Comparison of ENCODE assay signal across 22 cellular contexts in genomic region chr2:240432430-240432819, GRCh38. TPM values are rescaled to one million over a fixed set of nuclear protein-coding genes. Genes with fewer than 3 reads are reported as not detected.
DNase-seq lines count a peak whose midpoint lies in the region; ATAC-seq and TF ChIP-seq lines count a peak whose summit lies in the region.
"Had no signal": no experiment of that assay in that cellular context is flagged by ENCODE, and none has a peak within 500 bp of the region (broad histone marks: within the 10 kb centered on the region; RNA-seq: fewer than 3 reads in every experiment).

No MANE protein-coding gene starts in this region.

- no peaks in the 10 kb centered on the region for H3K36me3 Mint-ChIP-seq in activated CD8-positive, alpha-beta memory T cell treated with anti-CD3 and anti-CD28 coated beads, Interleukin-2, amount 10 ng/mL, durations not matched to agents 7 days and 5 days
- H3K36me3 Mint-ChIP-seq in neural crest cell (ENCODE audit: low read depth), result no peaks in the 10 kb centered on the region

- TF ChIP-seq RAD21 in HCT116 (IDR thresholded peaks at IDR 0.05; ENCODE audit: low read depth), result no peak

- CTCF ChIA-PET in activated CD8-positive, alpha-beta memory T cell treated with anti-CD3 and anti-CD28 coated beads, Interleukin-2, amount 10 ng/mL, durations not matched to agents 7 days and 5 days (lab: Charles Lee), result no interaction called here
- CTCF ChIA-PET in HCT116 (lab: Charles Lee), result interaction anchor here (1.3 kb wide), 1 partner anchor 199 kb away, joined by 3 read pairs; no protein-coding TSS in a partner anchor
- CTCF ChIA-PET in mammary epithelial cell (lab: Charles Lee; ENCODE audit: low non-redundant PET), result no interaction called here

- no peak overlapping the region for H3K9ac ChIP-seq in HCT116 (ENCODE audit: low read length)
- no peak overlapping the region for H3K9ac ChIP-seq in mammary epithelial cell (ENCODE audit: insufficient read depth, low read length)
- H3K9ac ChIP-seq: parathyroid adenoma had no signal

- BruUV-seq in HCT116 (replicated peaks; lab: Mats Ljungman, UMichigan), result no TSS peak
- no TSS peak for BruUV-seq in mammary epithelial cell (replicated peaks; lab: Mats Ljungman, UMichigan)

- RAD21 ChIA-PET in HCT116 (lab: Charles Lee; ENCODE audit: low non-redundant PET in 1 of 2, low total read pairs in 2 of 2, uncharacterized antibody in 2 of 2, unreplicated experiment in 2 of 2), result interaction anchor here in 1 of 2 experiments (0.9 kb wide), 1 partner anchor 46 kb away, joined by 4 read pairs; no protein-coding TSS in a partner anchor

- in situ Hi-C loops in mammary epithelial cell (cut with MboI; ENCODE audit: low sequenced_read_pairs in 2 of 2), result loop anchor here in 1 of 2 donors (10.0 kb wide), 1 partner anchor 58 kb away; no protein-coding TSS in a partner anchor

- TF ChIP-seq POLR2A in HCT116 (IDR thresholded peaks at IDR 0.05; ENCODE audit: borderline replicate concordance, extremely low read depth, insufficient read depth, insufficient read length), result no peak

- no peaks in the 10 kb centered on the region for H3K9me3 Mint-ChIP-seq in activated CD8-positive, alpha-beta memory T cell treated with anti-CD3 and anti-CD28 coated beads, Interleukin-2, amount 10 ng/mL, durations not matched to agents 7 days and 5 days (ENCODE audit: low read depth)
- H3K9me3 Mint-ChIP-seq in neural crest cell, result no peaks in the 10 kb centered on the region
- H3K9me3 Mint-ChIP-seq: T-helper 2 cell treated with Interferon-gamma antibody and Interleukin-4, amounts not matched to agents 5 μg/mL and 100 μg/mL, for 36 hours had no signal

- no peak overlapping the region for H3K27ac Mint-ChIP-seq in activated CD8-positive, alpha-beta memory T cell treated with anti-CD3 and anti-CD28 coated beads, Interleukin-2, amount 10 ng/mL, durations not matched to agents 7 days and 5 days
- H3K27ac Mint-ChIP-seq in neural crest cell (ENCODE audit: unreplicated experiment), result no peak overlapping the region
- H3K27ac Mint-ChIP-seq: activated CD4-positive, alpha-beta memory T cell treated with anti-CD3 and anti-CD28 coated beads, Interleukin-2, amount 10 ng/mL, durations not matched to agents 7 days and 5 days; GM23338; T-helper 2 cell treated with Interferon-gamma antibody and Interleukin-4, amounts not matched to agents 5 μg/mL and 100 μg/mL, for 36 hours had no signal

- H3K4me2 ChIP-seq in HCT116 (ENCODE audit: low read length) (no peak overlapping the region), mammary epithelial cell (ENCODE audit: insufficient read depth, low read depth, low read length) (peak overlapping the region; percentile 86)
- H3K4me2 ChIP-seq: GM23338 had no signal

- H3K79me2 ChIP-seq in HCT116 (ENCODE audit: insufficient read depth, low read length) (peaks cover 23% of the 10 kb centered on the region), mammary epithelial cell (ENCODE audit: insufficient read depth, low read length) (peaks cover 24% of the 10 kb centered on the region)

- no peak overlapping the region for H3K4me3 Mint-ChIP-seq in activated CD8-positive, alpha-beta memory T cell treated with anti-CD3 and anti-CD28 coated beads, Interleukin-2, amount 10 ng/mL, durations not matched to agents 7 days and 5 days
- H3K4me3 Mint-ChIP-seq in neural crest cell, result peak overlapping the region; percentile 27
- H3K4me3 Mint-ChIP-seq: activated CD4-positive, alpha-beta memory T cell treated with anti-CD3 and anti-CD28 coated beads, Interleukin-2, amount 10 ng/mL, durations not matched to agents 7 days and 5 days; GM23338; T-helper 2 cell treated with Interferon-gamma antibody and Interleukin-4, amounts not matched to agents 5 μg/mL and 100 μg/mL, for 36 hours had no signal

- no peak for ATAC-seq in activated CD8-positive, alpha-beta memory T cell treated with anti-CD3 and anti-CD28 coated beads, Interleukin-2, amount 10 ng/mL, durations not matched to agents 7 days and 5 days
- ATAC-seq in HCT116 (no peak), HG02973 (IDR thresholded peaks at IDR 0.05; ENCODE audit: unreplicated experiment) (no peak)
- ATAC-seq: gastroesophageal sphincter, GM23338, K562 had no signal

- H3K36me3 ChIP-seq in HCT116 (ENCODE audit: control insufficient read depth in 1 of 2, insufficient read depth in 2 of 2, low read length in 2 of 2), result no peaks in the 10 kb centered on the region
- no peaks in the 10 kb centered on the region for H3K36me3 ChIP-seq in mammary epithelial cell (ENCODE audit: insufficient read depth, low read length)
- H3K36me3 ChIP-seq: brain microvascular endothelial cell, colonic mucosa, gastroesophageal sphincter, sigmoid colon had no signal

- H3K9me3 ChIP-seq in HCT116 (ENCODE audit: control insufficient read depth in 1 of 2, insufficient read depth in 1 of 2, low read depth in 1 of 2, low read length in 2 of 2), result no peaks in the 10 kb centered on the region
- no peaks in the 10 kb centered on the region for H3K9me3 ChIP-seq in mammary epithelial cell (replicated peaks; ENCODE audit: insufficient read depth, low read length)
- H3K9me3 ChIP-seq: Caco-2, colonic mucosa, gastroesophageal sphincter, sigmoid colon had no signal

- H4K20me1 ChIP-seq in HCT116 (ENCODE audit: insufficient read depth), result no peaks in the 10 kb centered on the region
- no peaks in the 10 kb centered on the region for H4K20me1 ChIP-seq in mammary epithelial cell (ENCODE audit: insufficient read depth, low read length)

- peaks cover 24% of the 10 kb centered on the region for H3K27me3 Mint-ChIP-seq in activated CD8-positive, alpha-beta memory T cell treated with anti-CD3 and anti-CD28 coated beads, Interleukin-2, amount 10 ng/mL, durations not matched to agents 7 days and 5 days
- H3K27me3 Mint-ChIP-seq in neural crest cell (ENCODE audit: low read depth), result peaks cover 3% of the 10 kb centered on the region

- 93% methylated on average over 8 of the region's 9 CpGs for WGBS in mammary epithelial cell (ENCODE audit: low coverage, missing lambda C conversion rate)

- no peak overlapping the region for H3K4me3 ChIP-seq in HCT116 (replicated peaks in 1 of 2; ENCODE audit: low read depth in 1 of 2, low read length in 2 of 2)
- H3K4me3 ChIP-seq in mammary epithelial cell (replicated peaks in 1 of 3; ENCODE audit: insufficient read depth in 1 of 3, low read depth in 2 of 3, low read length in 3 of 3), result no peak overlapping the region
- H3K4me3 ChIP-seq: colonic mucosa, gastroesophageal sphincter, GM23338, K562, sigmoid colon had no signal

- H3K27ac ChIP-seq in HCT116 (ENCODE audit: low read depth, low read length), result no peak overlapping the region
- H3K27ac ChIP-seq in mammary epithelial cell (ENCODE audit: insufficient read depth, low read depth, low read length), result no peak overlapping the region
- H3K27ac ChIP-seq: brain microvascular endothelial cell, colonic mucosa, gastroesophageal sphincter, parathyroid adenoma, sigmoid colon, VCaP had no signal

- H2AFZ ChIP-seq in HCT116 (ENCODE audit: low read depth, low read length, poor library complexity, severe bottlenecking), result no peak overlapping the region
- H2AFZ ChIP-seq in mammary epithelial cell (ENCODE audit: low read depth, low read length), result no peak overlapping the region
- H2AFZ ChIP-seq: GM23338, parathyroid adenoma had no signal

- dilution Hi-C loops in mammary epithelial cell (cut with HindIII; ENCODE audit: low sequenced_read_pairs), result loop anchor here (10.0 kb wide), 1 partner anchor 198 kb away; no protein-coding TSS in a partner anchor

- no peak for TF ChIP-seq CTCF in HCT116 (IDR thresholded peaks at IDR 0.05 in 2 of 3, conservative IDR thresholded peaks at IDR 0.05 in 1 of 3; ENCODE audit: borderline replicate concordance in 1 of 3, insufficient read depth in 1 of 3, low read depth in 2 of 3, low read length in 2 of 3)
- TF ChIP-seq CTCF in mammary epithelial cell (conservative IDR thresholded peaks at IDR 0.05 in 1 of 2, IDR thresholded peaks at IDR 0.05 in 1 of 2; ENCODE audit: extremely low read depth in 1 of 2, insufficient read depth in 1 of 2, low read depth in 1 of 2, low read length in 2 of 2), result no peak
- no peak for TF ChIP-seq CTCF in neural crest cell (conservative IDR thresholded peaks at IDR 0.05)

- H3K9me2 ChIP-seq in HCT116 (ENCODE audit: insufficient read depth), result no peaks in the 10 kb centered on the region

- peak; percentile 47 for DNase-seq in activated CD8-positive, alpha-beta memory T cell treated with anti-CD3 and anti-CD28 coated beads for 24 hours
- DNase-seq in activated CD8-positive, alpha-beta memory T cell treated with anti-CD3 and anti-CD28 coated beads, Interleukin-2, amount 10 ng/mL, durations not matched to agents 7 days and 5 days, result no peak
- DNase-seq in HCT116 (ENCODE audit: low read depth, low spot score), result no peak
- no peak for DNase-seq in mammary epithelial cell
- DNase-seq in neural crest cell (ENCODE audit: low read depth, low spot score), result no peak
- no peak for DNase-seq in NK-92 (lab: John Stamatoyannopoulos, UW; ENCODE audit: unreplicated experiment)
- DNase-seq in COLO668 (lab: John Stamatoyannopoulos, UW; ENCODE audit: unreplicated experiment), result no peak
- DNase-seq: activated CD4-positive, alpha-beta memory T cell treated with anti-CD3 and anti-CD28 coated beads, Interleukin-2, amount 10 ng/mL, durations not matched to agents 7 days and 5 days; brain microvascular endothelial cell; colonic mucosa; NCI-H146; NCI-H510A treated with DMSO at 0.1 percent for 48 hours; stimulated activated CD4-positive, alpha-beta T cell treated with anti-CD3 and anti-CD28 coated beads, Interleukin-15, amount 100 ng/mL, for 24 hours had no signal

- intact Hi-C loops in HCT116 (cut with micrococcal nuclease) (loop anchor here (10.0 kb wide), 1 partner anchor 138 kb away; no protein-coding TSS in a partner anchor), mammary epithelial cell (cut with micrococcal nuclease) (loop anchor here (5.0 to 10.0 kb wide), 2 partner anchors 35 to 132 kb away; partner anchors contain the start of genes DUSP28 and RNPEPL1)

- POLR2A ChIA-PET in HCT116 (lab: Charles Lee), result no interaction called here

- H3K4me1 ChIP-seq in HCT116 (ENCODE audit: control insufficient read depth in 1 of 2, insufficient read depth in 2 of 2, low read length in 2 of 2) (peaks cover 22 to 45% of the 10 kb centered on the region in 2 experiments), mammary epithelial cell (ENCODE audit: insufficient read depth, low read length) (peaks cover 24% of the 10 kb centered on the region)
- H3K4me1 ChIP-seq: colonic mucosa had no signal

- H3K27me3 ChIP-seq in HCT116 (ENCODE audit: insufficient read depth, low read length) (no peaks in the 10 kb centered on the region), mammary epithelial cell (ENCODE audit: insufficient read depth, low read length) (no peaks in the 10 kb centered on the region)
- H3K27me3 ChIP-seq: brain microvascular endothelial cell, sigmoid colon had no signal

- peaks cover 18% of the 10 kb centered on the region for H3K4me1 Mint-ChIP-seq in activated CD8-positive, alpha-beta memory T cell treated with anti-CD3 and anti-CD28 coated beads, Interleukin-2, amount 10 ng/mL, durations not matched to agents 7 days and 5 days
- peaks cover 4% of the 10 kb centered on the region for H3K4me1 Mint-ChIP-seq in neural crest cell

RNA-seq across cellular contexts. Expression of gene GPC1, which starts 3.0 kb away (rescaled TPM):
- total RNA-seq in activated CD8-positive, alpha-beta memory T cell treated with anti-CD3 and anti-CD28 coated beads, Interleukin-2, amount 10 ng/mL, durations not matched to agents 7 days and 5 days, result 1 to 10 TPM; 3.2 to 4.5 TPM
- total RNA-seq in HCT116 (2021; ENCODE audit: unreplicated experiment) (79.1 TPM), mammary epithelial cell (100 to 1,000 TPM; 238 to 266 TPM), neural crest cell (88.6 and 89.9 TPM in 2 replicates)
- polyA plus RNA-seq in HCT116 (2012), result 53.8 and 67.7 TPM in 2 replicates
- polyA plus RNA-seq in mammary epithelial cell, result 178 TPM
- polyA minus RNA-seq in mammary epithelial cell, result 84.2 TPM

Comparison
In these comparisons a context has a peak if more than half of its experiments do, and no peak if none do; other contexts are left out.
1. RNA of gene GPC1, which starts 3.0 kb away (total RNA-seq): 238 to 266 TPM in mammary epithelial cell, 88.6 to 89.9 TPM in neural crest cell and 79.1 TPM in HCT116 (single experiment); 3.2 to 4.5 TPM in activated CD8-positive, alpha-beta memory T cell treated with anti-CD3 and anti-CD28 coated beads, Interleukin-2, amount 10 ng/mL, durations not matched to agents 7 days and 5 days; every median in the first group is over 10 times any median in the second.